11 cellular contexts compared by ENCODE assay signal in genomic region chr1:24155011-24155782, GRCh38. TPM values are rescaled to one million over a fixed set of nuclear protein-coding genes. Genes with fewer than 3 reads are reported as not detected.
DNase-seq lines count a peak whose midpoint lies in the region; ATAC-seq, FAIRE-seq and TF ChIP-seq lines count a peak whose summit lies in the region.
"Had no signal": no experiment of that assay in that cellular context is flagged by ENCODE, and none has a peak within 500 bp of the region (broad histone marks: within the 10 kb centered on the region; RNA-seq: fewer than 3 reads in every experiment).

No MANE protein-coding gene starts in this region.

- peaks cover 79% of the 10 kb centered on the region for H3F3A ChIP-seq in SU-DHL-6 (ENCODE audit: insufficient read depth)

- intact Hi-C loops in HepG2 (cut with micrococcal nuclease; ENCODE audit: unreplicated experiment) = no loop called here

- no peaks in the 10 kb centered on the region for H3K9me3 ChIP-seq in DND-41 (ENCODE audit: insufficient read depth, low read length, severe bottlenecking)
- H3K9me3 ChIP-seq in HEK293 (ENCODE audit: control insufficient read depth, insufficient read depth, low read depth, low read length) = no peaks in the 10 kb centered on the region
- H3K9me3 ChIP-seq in SU-DHL-6 (ENCODE audit: insufficient read depth, low read length) = no peaks in the 10 kb centered on the region
- H3K9me3 ChIP-seq in HepG2 (ENCODE audit: low read length) = no peaks in the 10 kb centered on the region
- H3K9me3 ChIP-seq: ovary, Peyer's patch had no signal

- no peak for TF ChIP-seq POLR2A in HepG2 (IDR thresholded peaks at IDR 0.05; ENCODE audit: insufficient read depth in 1 of 2, low read depth in 2 of 2, low read length in 2 of 2)

- DNase-seq in DND-41 = no peak
- DNase-seq in HepG2 (ENCODE audit: low spot score) = peak; percentile 30
- DNase-seq in retina = no peak
- no peak for DNase-seq in hippocampal formation (lab: John Stamatoyannopoulos, UW)
- DNase-seq in AG08396 (ENCODE audit: low spot score) = no peak
- DNase-seq in superior temporal gyrus (ENCODE audit: extremely low spot score) = no peak
- DNase-seq: activated naive CD4-positive, alpha-beta T cell treated with anti-CD3 and anti-CD28 coated beads, Interleukin-2, amount 50 U/mL, for 16 hours; ovary had no signal

- peak; percentile 32 for TF ChIP-seq CTCF in DND-41 (IDR thresholded peaks at IDR 0.05; ENCODE audit: borderline replicate concordance, extremely low read depth, low read length, poor library complexity, severe bottlenecking)
- no peak for TF ChIP-seq CTCF in HEK293 (tag by site-specific recombination; IDR thresholded peaks at IDR 0.05)
- TF ChIP-seq CTCF in SU-DHL-6 (IDR thresholded peaks at IDR 0.05; ENCODE audit: insufficient read depth, low read length, poor library complexity, severe bottlenecking) = peak; percentile 29
- peak; percentile 52 for TF ChIP-seq CTCF in HepG2 (CRISPR knock-in tag; IDR thresholded peaks at IDR 0.05)

- ATAC-seq in DND-41 (ENCODE audit: insufficient read depth, low read depth) (no peak), HepG2 (peak; percentile 51)

- POLR2A ChIA-PET in HEK293 (lab: Yijun Ruan, JAX) (no interaction called here), HepG2 (lab: Yijun Ruan, JAX) (interaction anchor here (0.9 to 1.3 kb wide), 3 partner anchors 24 to 35 kb away, joined by 3 to 5 read pairs (median 4); no protein-coding TSS in a partner anchor)

- no TSS peak for BruUV-seq in HepG2 (replicated peaks; lab: Mats Ljungman, UMichigan)

- WGBS in HepG2 (ENCODE audit: low lambda C conversion rate) = 49% methylated on average over 5 of the region's 11 CpGs

- CTCF ChIA-PET in HEK293 (lab: Yijun Ruan, JAX) (interaction anchor here (0.6 to 4.2 kb wide), 3 partner anchors 21 to 562 kb away, joined by 3 to 33 read pairs (median 3); no protein-coding TSS in a partner anchor), HepG2 (lab: Yijun Ruan, JAX; ENCODE audit: low intra/inter-chr PET ratio, low total read pairs) (no interaction called here)

- H2AFZ ChIP-seq in DND-41 (ENCODE audit: low read depth, low read length) (no peak overlapping the region), SU-DHL-6 (ENCODE audit: low read depth, low read length, severe bottlenecking) (no peak overlapping the region), HepG2 (ENCODE audit: low read length) (no peak overlapping the region)

- FAIRE-seq in HepG2 (lab: Jason Lieb, UNC) = no peak

- in situ Hi-C loops in HepG2 (cut with HindIII; ENCODE audit: extremely low pct_ligation_motif_present, low pct_unique_long_range_greater_than_20kb) = no loop called here

- no peaks in the 10 kb centered on the region for H3K9me2 ChIP-seq in SU-DHL-6 (replicated peaks; ENCODE audit: insufficient read depth, low read length)

- H3K4me1 ChIP-seq in DND-41 (ENCODE audit: insufficient read depth, low read length) (no peaks in the 10 kb centered on the region), HEK293 (ENCODE audit: control insufficient read depth, insufficient read depth, low read length) (no peaks in the 10 kb centered on the region), HepG2 (ENCODE audit: insufficient read depth, low read length) (peaks cover 33% of the 10 kb centered on the region)

- H3K36me3 ChIP-seq in DND-41 (ENCODE audit: insufficient read depth, low read length) (no peaks in the 10 kb centered on the region), HEK293 (ENCODE audit: control insufficient read depth in 2 of 2, insufficient read depth in 1 of 2, low read length in 2 of 2) (peaks cover 6 to 54% of the 10 kb centered on the region in 2 experiments; a peak in 2 of 3 replicates), SU-DHL-6 (ENCODE audit: low read length) (no peaks in the 10 kb centered on the region), HepG2 (replicated peaks in 1 of 2; ENCODE audit: control insufficient read depth in 1 of 2, insufficient read depth in 2 of 2, low read length in 2 of 2) (peaks cover 2 to 13% of the 10 kb centered on the region in 2 experiments; a peak in 4 of 5 replicates)
- H3K36me3 ChIP-seq: ovary had no signal

- H3K4me2 ChIP-seq in DND-41 (ENCODE audit: insufficient read depth, low read length) = no peak overlapping the region
- peak overlapping the region; percentile 80 for H3K4me2 ChIP-seq in SU-DHL-6 (ENCODE audit: low read depth, low read length, poor library complexity, severe bottlenecking)
- peak overlapping the region; percentile 24; the same call in 1 of the 2 replicates for H3K4me2 ChIP-seq in HepG2 (ENCODE audit: low read depth, low read length)

- TF ChIP-seq EP300 in HepG2 (IDR thresholded peaks at IDR 0.05; ENCODE audit: low read depth in 2 of 2, low read length in 2 of 2) (no peak), HepG2 (CRISPR knock-in tag; IDR thresholded peaks at IDR 0.05; ENCODE audit: borderline replicate concordance) (no peak)

- H3K79me2 ChIP-seq in DND-41 (ENCODE audit: insufficient read depth, low read length) (no peaks in the 10 kb centered on the region), SU-DHL-6 (ENCODE audit: insufficient read depth, low read length) (peaks cover 10% of the 10 kb centered on the region; the same call in 1 of the 2 replicates), HepG2 (ENCODE audit: insufficient read depth, low read length) (no peaks in the 10 kb centered on the region)

- no peak for TF ChIP-seq RAD21 in HepG2 (CRISPR knock-in tag; IDR thresholded peaks at IDR 0.05)

- H3K4me3 ChIP-seq in DND-41 (ENCODE audit: low read depth in 1 of 2, low read length in 2 of 2) (no peak overlapping the region), HEK293 (ENCODE audit: low read depth, low read length) (no peak overlapping the region), SU-DHL-6 (ENCODE audit: insufficient read depth, low read length, poor library complexity, severe bottlenecking) (no peak overlapping the region), HepG2 (replicated peaks in 1 of 3; ENCODE audit: insufficient read depth in 1 of 3, low read depth in 2 of 3, low read length in 3 of 3) (no peak overlapping the region)
- H3K4me3 ChIP-seq: ovary, Peyer's patch had no signal

- H3K27me3 ChIP-seq in DND-41 (ENCODE audit: insufficient read depth, low read length, poor library complexity) = peaks cover 30% of the 10 kb centered on the region
- H3K27me3 ChIP-seq in SU-DHL-6 (ENCODE audit: low read length) = no peaks in the 10 kb centered on the region
- 0 out of 5 replicates have a peak, but pooled peaks cover 0 to under 1% of the 10 kb centered on the region in 2 experiments for H3K27me3 ChIP-seq in HepG2 (ENCODE audit: control insufficient read depth in 1 of 2, insufficient read depth in 2 of 2, low read length in 2 of 2)
- H3K27me3 ChIP-seq: ovary, Peyer's patch had no signal

- H4K20me1 ChIP-seq in DND-41 (ENCODE audit: insufficient read depth, low read length) (peaks cover 4% of the 10 kb centered on the region; the same call in 1 of the 2 replicates), SU-DHL-6 (ENCODE audit: low read depth, low read length) (no peaks in the 10 kb centered on the region), HepG2 (ENCODE audit: insufficient read depth, low read length) (no peaks in the 10 kb centered on the region)

- H3K27ac ChIP-seq in DND-41 (ENCODE audit: low read length) (no peak overlapping the region), HEK293 (ENCODE audit: extremely low read depth, low read depth, low read length) (no peak overlapping the region), SU-DHL-6 (ENCODE audit: low read depth, low read length) (peak overlapping the region; percentile 95), HepG2 (ENCODE audit: extremely low read length, insufficient read depth, low read length) (peak overlapping the region; percentile 29)
- H3K27ac ChIP-seq: ovary, Peyer's patch had no signal

- H3K9ac ChIP-seq in DND-41 (ENCODE audit: low read depth, low read length) (no peak overlapping the region), SU-DHL-6 (ENCODE audit: low read length) (peak overlapping the region; percentile 17; the same call in 1 of the 2 replicates), HepG2 (ENCODE audit: insufficient read depth, low read depth, low read length) (no peak overlapping the region)

RNA-seq across cellular contexts. Expression of gene IL22RA1, which starts 12.3 kb away (rescaled TPM):
- 2.1 and 4.4 TPM in 2 replicates for total RNA-seq in HepG2 (2016; rRNA removed; fragmentation: Illumina TruSeq; extraction: Trizol)
- 0.91 and 1.6 TPM in 2 replicates for total RNA-seq in HepG2 (2016; cell fraction: cytosol; rRNA removed; fragmentation: Illumina TruSeq; extraction: Trizol; ENCODE audit: low read depth)
- 1.5 and 4.4 TPM in 2 replicates for total RNA-seq in HepG2 (2016; cell fraction: insoluble cytoplasmic fraction; rRNA removed; fragmentation: Illumina TruSeq; extraction: Trizol)
- 3.0 and 3.1 TPM in 2 replicates for total RNA-seq in HepG2 (2016; cell fraction: membrane; rRNA removed; fragmentation: Illumina TruSeq; extraction: Trizol)
- 4.5 and 6.1 TPM in 2 replicates for total RNA-seq in HepG2 (2016; cell fraction: nucleus; rRNA removed; fragmentation: Illumina TruSeq; extraction: Trizol)
- 10.2 and 13.3 TPM in 2 replicates for polyA plus RNA-seq in HepG2 (2011; rRNA removed)
- polyA plus RNA-seq in HepG2 (2011; cell fraction: cytosol; rRNA removed) = 5.9 and 6.0 TPM in 2 replicates
- 13.5 and 13.6 TPM in 2 replicates for polyA plus RNA-seq in HepG2 (2011; cell fraction: nucleus; rRNA removed)
- 11.8 and 14.1 TPM in 2 replicates for polyA plus RNA-seq in HepG2 (2012)
- polyA plus RNA-seq in HepG2 (2016; cell fraction: cytosol; fragmentation: Illumina TruSeq; extraction: Trizol; ENCODE audit: low read depth) = 1.7 and 2.0 TPM in 2 replicates
- polyA plus RNA-seq in HepG2 (2016; cell fraction: insoluble cytoplasmic fraction; fragmentation: Illumina TruSeq; extraction: Trizol; ENCODE audit: low read depth) = 2.8 and 3.9 TPM in 2 replicates
- polyA plus RNA-seq in HepG2 (2016; cell fraction: membrane; fragmentation: Illumina TruSeq; extraction: Trizol; ENCODE audit: low read depth) = 2.4 and 3.0 TPM in 2 replicates
- 13.6 and 13.9 TPM in 2 replicates for polyA plus RNA-seq in HepG2 (2016; cell fraction: nucleus; fragmentation: Illumina TruSeq; extraction: Trizol; ENCODE audit: insufficient read depth, low read depth)
- polyA minus RNA-seq in HepG2 (2011; rRNA and poly(A)+ RNA removed; ENCODE audit: low replicate concordance) = 2.7 and 12.2 TPM in 2 replicates
- 4.0 and 5.3 TPM in 2 replicates for polyA minus RNA-seq in HepG2 (2011; cell fraction: cytosol; rRNA and poly(A)+ RNA removed)
- 4.2 and 4.5 TPM in 2 replicates for polyA minus RNA-seq in HepG2 (2011; cell fraction: nucleus; rRNA and poly(A)+ RNA removed)

RNA-seq across cellular contexts. Expression of gene IFNLR1, which starts 31.9 kb away (rescaled TPM):
- total RNA-seq in HepG2 (2016; rRNA removed; fragmentation: Illumina TruSeq; extraction: Trizol) = 5.7 and 8.5 TPM in 2 replicates
- total RNA-seq in HepG2 (2016; cell fraction: cytosol; rRNA removed; fragmentation: Illumina TruSeq; extraction: Trizol; ENCODE audit: low read depth) = 3.8 and 4.0 TPM in 2 replicates
- 5.2 and 8.9 TPM in 2 replicates for total RNA-seq in HepG2 (2016; cell fraction: insoluble cytoplasmic fraction; rRNA removed; fragmentation: Illumina TruSeq; extraction: Trizol)
- total RNA-seq in HepG2 (2016; cell fraction: membrane; rRNA removed; fragmentation: Illumina TruSeq; extraction: Trizol) = 5.8 and 6.1 TPM in 2 replicates
- 7.8 TPM in 2 replicates for total RNA-seq in HepG2 (2016; cell fraction: nucleus; rRNA removed; fragmentation: Illumina TruSeq; extraction: Trizol)
- polyA plus RNA-seq in HepG2 (2011; rRNA removed) = 3.8 and 6.5 TPM in 2 replicates
- polyA plus RNA-seq in HepG2 (2011; cell fraction: cytosol; rRNA removed) = 3.4 and 4.6 TPM in 2 replicates
- polyA plus RNA-seq in HepG2 (2011; cell fraction: nucleus; rRNA removed) = 4.6 and 5.3 TPM in 2 replicates
- polyA plus RNA-seq in HepG2 (2012) = 3.2 and 3.9 TPM in 2 replicates
- polyA plus RNA-seq in HepG2 (2016; cell fraction: cytosol; fragmentation: Illumina TruSeq; extraction: Trizol; ENCODE audit: low read depth) = 3.7 and 4.5 TPM in 2 replicates
- polyA plus RNA-seq in HepG2 (2016; cell fraction: insoluble cytoplasmic fraction; fragmentation: Illumina TruSeq; extraction: Trizol; ENCODE audit: low read depth) = 2.8 and 3.6 TPM in 2 replicates
- polyA plus RNA-seq in HepG2 (2016; cell fraction: membrane; fragmentation: Illumina TruSeq; extraction: Trizol; ENCODE audit: low read depth) = 3.5 and 3.9 TPM in 2 replicates
- polyA plus RNA-seq in HepG2 (2016; cell fraction: nucleus; fragmentation: Illumina TruSeq; extraction: Trizol; ENCODE audit: insufficient read depth, low read depth) = 11.8 and 14.2 TPM in 2 replicates
- 2.1 and 8.3 TPM in 2 replicates for polyA minus RNA-seq in HepG2 (2011; rRNA and poly(A)+ RNA removed; ENCODE audit: low replicate concordance)
- polyA minus RNA-seq in HepG2 (2011; cell fraction: cytosol; rRNA and poly(A)+ RNA removed) = 4.3 TPM in 2 replicates
- polyA minus RNA-seq in HepG2 (2011; cell fraction: nucleus; rRNA and poly(A)+ RNA removed) = 2.4 and 3.1 TPM in 2 replicates

RNA-seq across cellular contexts. Expression of gene MYOM3, which starts 43.3 kb away (rescaled TPM):
- total RNA-seq in HepG2 (2016; rRNA removed; fragmentation: Illumina TruSeq; extraction: Trizol) = 15.3 and 16.5 TPM in 2 replicates
- total RNA-seq in HepG2 (2016; cell fraction: cytosol; rRNA removed; fragmentation: Illumina TruSeq; extraction: Trizol; ENCODE audit: low read depth) = 4.1 and 5.6 TPM in 2 replicates
- total RNA-seq in HepG2 (2016; cell fraction: insoluble cytoplasmic fraction; rRNA removed; fragmentation: Illumina TruSeq; extraction: Trizol) = 13.4 and 15.6 TPM in 2 replicates
- total RNA-seq in HepG2 (2016; cell fraction: membrane; rRNA removed; fragmentation: Illumina TruSeq; extraction: Trizol) = 13.7 and 13.8 TPM in 2 replicates
- total RNA-seq in HepG2 (2016; cell fraction: nucleus; rRNA removed; fragmentation: Illumina TruSeq; extraction: Trizol) = 8.9 and 12.1 TPM in 2 replicates
- 5.8 and 7.9 TPM in 2 replicates for polyA plus RNA-seq in HepG2 (2011; rRNA removed)
- polyA plus RNA-seq in HepG2 (2011; cell fraction: cytosol; rRNA removed) = 5.4 and 6.0 TPM in 2 replicates
- polyA plus RNA-seq in HepG2 (2011; cell fraction: nucleus; rRNA removed) = 11.3 and 13.5 TPM in 2 replicates
- 16.0 TPM in 2 replicates for polyA plus RNA-seq in HepG2 (2012)
- polyA plus RNA-seq in HepG2 (2016; cell fraction: cytosol; fragmentation: Illumina TruSeq; extraction: Trizol; ENCODE audit: low read depth) = 2.4 TPM in 2 replicates
- polyA plus RNA-seq in HepG2 (2016; cell fraction: insoluble cytoplasmic fraction; fragmentation: Illumina TruSeq; extraction: Trizol; ENCODE audit: low read depth) = 13.0 and 14.7 TPM in 2 replicates
- 8.0 and 8.5 TPM in 2 replicates for polyA plus RNA-seq in HepG2 (2016; cell fraction: membrane; fragmentation: Illumina TruSeq; extraction: Trizol; ENCODE audit: low read depth)
- 19.4 and 21.7 TPM in 2 replicates for polyA plus RNA-seq in HepG2 (2016; cell fraction: nucleus; fragmentation: Illumina TruSeq; extraction: Trizol; ENCODE audit: insufficient read depth, low read depth)
- polyA minus RNA-seq in HepG2 (2011; rRNA and poly(A)+ RNA removed; ENCODE audit: low replicate concordance) = 0.14 and 8.4 TPM in 2 replicates
- polyA minus RNA-seq in HepG2 (2011; cell fraction: cytosol; rRNA and poly(A)+ RNA removed) = 3.6 and 4.5 TPM in 2 replicates
- 10.2 and 12.6 TPM in 2 replicates for polyA minus RNA-seq in HepG2 (2011; cell fraction: nucleus; rRNA and poly(A)+ RNA removed)

Comparison
In these comparisons a context has a peak if more than half of its experiments do, and no peak if none do; other contexts are left out.
1. H3K27ac ChIP-seq: peak in SU-DHL-6 (single experiment) and HepG2 (single experiment); none in DND-41 (single experiment) and HEK293 (single experiment).